Comparison of ENCODE assay signal across 9 cellular contexts in genomic region chr18:63137999-63138448, GRCh38.
A peak's percentile ranks its signal among the peaks of the same experiment; 100 is the strongest.
DNase-seq lines count a peak whose midpoint lies in the region; ATAC-seq and TF ChIP-seq lines count a peak whose summit lies in the region.
"Had no signal": no experiment of that assay in that cellular context is flagged by ENCODE, and none has a peak within 500 bp of the region (broad histone marks: within the 10 kb centered on the region; RNA-seq: fewer than 3 reads in every experiment).

No MANE protein-coding gene starts in this region.

- H3K4me1 Mint-ChIP-seq in CD4-positive, alpha-beta T cell (ENCODE audit: low read depth): peaks cover 66% of the 10 kb centered on the region

- peak in 8 of 10 experiments; percentile 50 to 67 (median 54) for DNase-seq in CD4-positive, alpha-beta T cell
- DNase-seq in right cardiac atrium (peak in 2 of 3 donors; percentile 56 to 61), upper lobe of right lung (no peak), NCI-H1417 (lab: John Stamatoyannopoulos, UW) (no peak), NCI-H524 (lab: John Stamatoyannopoulos, UW) (no peak), prostate gland (ENCODE audit: low spot score) (no peak)

- ATAC-seq in CD4-positive, alpha-beta T cell (ENCODE audit: poor library complexity): peak; percentile 92
- peak; percentile 18 for ATAC-seq in HG02885 (IDR thresholded peaks at IDR 0.05; ENCODE audit: poor library complexity, unreplicated experiment)
- ATAC-seq in activated CD4-positive, CD25-positive, alpha-beta regulatory T cell treated with anti-CD3 and anti-CD28 coated beads, Interleukin-2, amount 50 U/mL, for 24 hours: peak; percentile 77 to 79
- ATAC-seq in right cardiac atrium: peak; percentile 76 to 91
- peak; percentile 64 for ATAC-seq in upper lobe of right lung

- H3K27me3 ChIP-seq in CD4-positive, alpha-beta T cell (ENCODE audit: control insufficient read depth, insufficient read depth, low read length): no peaks in the 10 kb centered on the region
- H3K27me3 ChIP-seq in right cardiac atrium (ENCODE audit: control insufficient read depth, insufficient read depth) (no peaks in the 10 kb centered on the region), upper lobe of right lung (no peaks in the 10 kb centered on the region), prostate gland (replicated peaks; ENCODE audit: insufficient read depth) (no peaks in the 10 kb centered on the region)
- H3K27me3 ChIP-seq: adrenal gland had no signal

- peak overlapping the region; percentile 83 for H3K27ac Mint-ChIP-seq in CD4-positive, alpha-beta T cell

- TF ChIP-seq CTCF in CD4-positive, alpha-beta T cell (IDR thresholded peaks at IDR 0.05): no peak
- TF ChIP-seq CTCF in upper lobe of right lung (IDR thresholded peaks at IDR 0.05): no peak
- no peak for TF ChIP-seq CTCF in prostate gland (IDR thresholded peaks at IDR 0.05)

- H3K36me3 ChIP-seq in upper lobe of right lung: no peaks in the 10 kb centered on the region
- no peaks in the 10 kb centered on the region for H3K36me3 ChIP-seq in prostate gland
- H3K36me3 ChIP-seq: adrenal gland had no signal

- 50% methylated on average over 12 of the region's 12 CpGs for WGBS in right cardiac atrium
- 77% methylated on average over 12 of the region's 12 CpGs for WGBS in prostate gland

- TF ChIP-seq POLR2A in prostate gland (IDR thresholded peaks at IDR 0.05): no peak

- peak overlapping the region; percentile 51 for H3K27ac ChIP-seq in CD4-positive, alpha-beta T cell (ENCODE audit: low read depth, low read length)
- H3K27ac ChIP-seq in right cardiac atrium (ENCODE audit: low read length) (no peak overlapping the region), upper lobe of right lung (no peak overlapping the region), prostate gland (no peak overlapping the region)
- H3K27ac ChIP-seq: adrenal gland had no signal

- H3K9me3 ChIP-seq in CD4-positive, alpha-beta T cell (ENCODE audit: control insufficient read depth, low read length): no peaks in the 10 kb centered on the region
- H3K9me3 ChIP-seq in right cardiac atrium (ENCODE audit: control insufficient read depth, low read length): no peaks in the 10 kb centered on the region
- no peaks in the 10 kb centered on the region for H3K9me3 ChIP-seq in upper lobe of right lung
- H3K9me3 ChIP-seq in prostate gland: no peaks in the 10 kb centered on the region
- H3K9me3 ChIP-seq: adrenal gland had no signal

- peaks cover 15% of the 10 kb centered on the region for H3K36me3 Mint-ChIP-seq in CD4-positive, alpha-beta T cell (ENCODE audit: low read depth)

- H3K27me3 Mint-ChIP-seq in CD4-positive, alpha-beta T cell: no peaks in the 10 kb centered on the region

- H3K4me1 ChIP-seq in right cardiac atrium (ENCODE audit: control insufficient read depth, insufficient read depth, low read length) (peaks cover 2% of the 10 kb centered on the region), upper lobe of right lung (peaks cover 28% of the 10 kb centered on the region), prostate gland (replicated peaks) (no peaks in the 10 kb centered on the region)

- H3K9me3 Mint-ChIP-seq in CD4-positive, alpha-beta T cell: no peaks in the 10 kb centered on the region

- intact Hi-C loops in CD4-positive, alpha-beta T cell (cut with DNase I, micrococcal nuclease): loop anchor here in 1 of 2 experiments (1.0 kb wide), 1 partner anchor 19 kb away; no protein-coding TSS in a partner anchor
- intact Hi-C loops in right cardiac atrium (cut with DNase I): loop anchor here in 1 of 4 donors (10.0 kb wide), 1 partner anchor 297 kb away; no protein-coding TSS in a partner anchor
- intact Hi-C loops in upper lobe of right lung (cut with DNase I): loop anchor here (10.0 kb wide), 1 partner anchor 297 kb away; no protein-coding TSS in a partner anchor
- intact Hi-C loops in prostate gland (cut with DNase I): no loop called here

- CTCF ChIA-PET in CD4-positive, alpha-beta T cell (lab: Charles Lee): interaction anchor here (1.0 to 2.1 kb wide), 5 partner anchors 17 to 185 kb away, joined by 3 to 10 read pairs (median 8); no protein-coding TSS in a partner anchor

- H3K4me3 Mint-ChIP-seq in CD4-positive, alpha-beta T cell: peak overlapping the region; percentile 88

- H3K4me3 ChIP-seq in right cardiac atrium (ENCODE audit: low read length) (peak overlapping the region; percentile 13), upper lobe of right lung (peak overlapping the region; percentile 19), prostate gland (no peak overlapping the region)
- H3K4me3 ChIP-seq: adrenal gland had no signal

- POLR2A ChIA-PET in CD4-positive, alpha-beta T cell (lab: Charles Lee): interaction anchor here (0.7 to 2.1 kb wide), 8 partner anchors 14 to 180 kb away, joined by 3 to 18 read pairs (median 4); partner anchors contain the start of gene BCL2

Comparison
In these comparisons a context has a peak if more than half of its experiments do, and no peak if none do; other contexts are left out.
1. ATAC-seq: peak in every context shown above with its lines; median percentile 92 in CD4-positive, alpha-beta T cell; 84 in right cardiac atrium; 78 in activated CD4-positive, CD25-positive, alpha-beta regulatory T cell treated with anti-CD3 and anti-CD28 coated beads, Interleukin-2, amount 50 U/mL, for 24 hours; 64 in upper lobe of right lung; 18 in HG02885.
2. DNase-seq: peak in CD4-positive, alpha-beta T cell (8 of 10) and right cardiac atrium (2 of 3); none in upper lobe of right lung (single experiment), NCI-H1417 (0 of 3), NCI-H524 (0 of 2) and prostate gland (single experiment).
3. H3K4me3 ChIP-seq: peak in right cardiac atrium (single experiment) and upper lobe of right lung (single experiment); none in prostate gland (0 of 2).